1 cellular context compared by ENCODE assay signal in genomic region chr11:72066855-72067254, GRCh38.
TF ChIP-seq lines count a peak whose summit lies in the region.

No MANE protein-coding gene starts in this region.

TF ChIP-seq in endothelial cell of umbilical vein, 7 proteins besides CTCF, POLR2A, EP300 and RAD21:
- TF ChIP-seq EZH2 (IDR thresholded peaks at IDR 0.05; ENCODE audit: borderline replicate concordance, low read depth, low read length, severe bottlenecking) (no peak), MYC (IDR thresholded peaks at IDR 0.05; ENCODE audit: low read depth, low read length) (no peak), JUN (IDR thresholded peaks at IDR 0.05; ENCODE audit: borderline replicate concordance, insufficient read depth, insufficient read length, low read depth) (no peak), POLR2AphosphoS5 (IDR thresholded peaks at IDR 0.05; ENCODE audit: insufficient read depth, low read depth, low read length) (no peak)
